Comparison of ENCODE assay signal across 13 cellular contexts in the genomic region with DNA sequence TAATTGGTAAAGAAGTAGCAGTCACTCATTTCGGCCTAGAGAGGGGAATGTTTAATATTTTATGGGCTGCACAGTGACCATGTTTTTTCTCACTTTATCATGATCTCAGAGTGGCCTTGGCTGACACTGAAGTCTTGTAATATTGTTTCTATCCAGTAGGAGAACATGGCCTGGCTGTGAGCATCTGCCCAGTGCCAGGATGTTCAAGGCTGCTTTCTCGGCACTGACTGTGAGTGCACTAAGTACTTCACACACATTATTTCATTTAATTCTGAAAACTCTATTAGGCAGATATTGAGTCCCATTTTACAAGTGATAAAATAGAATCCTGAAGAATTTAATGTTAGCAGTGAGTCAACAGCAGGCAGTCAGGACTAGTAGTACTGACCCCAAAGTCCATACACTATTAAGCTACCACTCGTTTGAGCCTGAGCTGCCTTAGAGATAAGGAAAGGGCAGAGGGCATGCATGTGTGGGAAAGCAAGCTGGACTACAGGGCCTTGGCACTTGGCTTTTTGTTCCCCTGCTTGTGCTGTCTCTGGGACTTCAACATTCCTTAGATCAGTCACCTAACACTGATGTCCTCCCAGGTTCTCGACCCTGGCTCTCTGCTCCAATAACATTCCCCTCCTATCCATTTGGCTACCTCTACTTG. TPM values are rescaled to one million over a fixed set of nuclear protein-coding genes. Genes with fewer than 3 reads are reported as not detected.
DNase-seq lines count a peak whose midpoint lies in the region; ATAC-seq, FAIRE-seq and TF ChIP-seq lines count a peak whose summit lies in the region.
"Had no signal": no experiment of that assay in that cellular context is flagged by ENCODE, and none has a peak within 500 bp of the region (broad histone marks: within the 10 kb centered on the region; RNA-seq: fewer than 3 reads in every experiment).

No MANE protein-coding gene starts in this region.

- FAIRE-seq in HepG2 (lab: Jason Lieb, UNC), result no peak

- no peaks in the 10 kb centered on the region for H3K36me3 ChIP-seq in HepG2 (replicated peaks in 1 of 2; ENCODE audit: control insufficient read depth in 1 of 2, insufficient read depth in 2 of 2, low read length in 2 of 2)

- no peaks in the 10 kb centered on the region for H4K20me1 ChIP-seq in HepG2 (ENCODE audit: insufficient read depth, low read length)

- CTCF ChIA-PET in AG04450 (lab: Charles Lee) (no interaction called here), HepG2 (lab: Yijun Ruan, JAX; ENCODE audit: low intra/inter-chr PET ratio, low total read pairs) (interaction anchor here (1.1 kb wide), 1 partner anchor 105 kb away, joined by 3 read pairs; no protein-coding TSS in a partner anchor)

- peaks cover 40% of the 10 kb centered on the region for H3K4me1 ChIP-seq in HepG2 (ENCODE audit: insufficient read depth, low read length)

- H3K4me3 ChIP-seq in AG04450 (ENCODE audit: low read depth, low read length) (no peak overlapping the region), astrocyte of the cerebellum (ENCODE audit: low read depth, low read length) (no peak overlapping the region), HepG2 (replicated peaks in 1 of 3; ENCODE audit: insufficient read depth in 1 of 3, low read depth in 2 of 3, low read length in 3 of 3) (no peak overlapping the region)

- in situ Hi-C loops in astrocyte of the cerebellum (cut with HindIII; ENCODE audit: low sequenced_read_pairs) (no loop called here), HepG2 (cut with HindIII; ENCODE audit: extremely low pct_ligation_motif_present, low pct_unique_long_range_greater_than_20kb) (loop anchor here (5.0 kb wide), 1 partner anchor 104 kb away; no protein-coding TSS in a partner anchor)

- peak overlapping the region; percentile 44 for H3K4me2 ChIP-seq in HepG2 (ENCODE audit: low read depth, low read length)

- POLR2A ChIA-PET in AG04450 (lab: Yijun Ruan, JAX) (no interaction called here), HepG2 (lab: Yijun Ruan, JAX) (no interaction called here)

- no peak overlapping the region for H2AFZ ChIP-seq in HepG2 (ENCODE audit: low read length)

- H3K27ac Mint-ChIP-seq in HFFc6, result no peak overlapping the region
- H3K27ac Mint-ChIP-seq: activated CD8-positive, alpha-beta memory T cell treated with anti-CD3 and anti-CD28 coated beads, Interleukin-2, amount 10 ng/mL, durations not matched to agents 7 days and 5 days; CD4-positive, alpha-beta T cell had no signal

- H3K27me3 Mint-ChIP-seq in HFFc6 (ENCODE audit: insufficient read depth), result no peaks in the 10 kb centered on the region

- no peaks in the 10 kb centered on the region for H3K27me3 ChIP-seq in AG04450 (ENCODE audit: control insufficient read depth, insufficient read depth, low read length)
- no peaks in the 10 kb centered on the region for H3K27me3 ChIP-seq in HepG2 (ENCODE audit: control insufficient read depth in 1 of 2, insufficient read depth in 2 of 2, low read length in 2 of 2)

- BruUV-seq in HepG2 (replicated peaks; lab: Mats Ljungman, UMichigan), result no TSS peak

- TF ChIP-seq CTCF in AG04450 (IDR thresholded peaks at IDR 0.05; ENCODE audit: low read depth, low read length) (peak; percentile 40), HFFc6 (IDR thresholded peaks at IDR 0.05) (peak; percentile 75), astrocyte of the cerebellum (IDR thresholded peaks at IDR 0.05; ENCODE audit: low read depth, low read length, missing control alignments) (peak; percentile 20), HepG2 (CRISPR knock-in tag; IDR thresholded peaks at IDR 0.05) (no peak)

- TF ChIP-seq EP300 in HepG2 (IDR thresholded peaks at IDR 0.05; ENCODE audit: low read depth in 2 of 2, low read length in 2 of 2) (no peak), HepG2 (CRISPR knock-in tag; IDR thresholded peaks at IDR 0.05; ENCODE audit: borderline replicate concordance) (no peak)

- DNase-seq in AG04450 (ENCODE audit: low read depth, low spot score), result no peak
- peak; percentile 48 for DNase-seq in HFFc6
- DNase-seq in astrocyte of the cerebellum (ENCODE audit: low read depth), result no peak
- peak; percentile 50 for DNase-seq in HepG2 (ENCODE audit: low spot score)
- no peak for DNase-seq in NOMO-1 treated with DMSO at 0.1 percent for 48 hours (lab: John Stamatoyannopoulos, UW; ENCODE audit: unreplicated experiment)
- DNase-seq in NCI-H1436 treated with DMSO at 0.1 percent for 48 hours (lab: John Stamatoyannopoulos, UW), result no peak
- no peak for DNase-seq in H4 (ENCODE audit: low spot score)
- no peak for DNase-seq in NCI-H187 (lab: John Stamatoyannopoulos, UW)
- DNase-seq: activated CD8-positive, alpha-beta memory T cell treated with anti-CD3 and anti-CD28 coated beads, Interleukin-2, amount 10 ng/mL, durations not matched to agents 7 days and 5 days; CD4-positive, alpha-beta T cell; cerebellar nuclear complex; NCI-H2107 had no signal

- H3K36me3 Mint-ChIP-seq in HFFc6 (ENCODE audit: low read depth), result no peaks in the 10 kb centered on the region

- H3K9ac ChIP-seq in HepG2 (ENCODE audit: insufficient read depth, low read depth, low read length), result no peak overlapping the region

- no peak overlapping the region for H3K27ac ChIP-seq in AG04450 (ENCODE audit: low read depth, low read length)
- H3K27ac ChIP-seq in HepG2 (ENCODE audit: extremely low read length, insufficient read depth, low read length), result no peak overlapping the region
- H3K27ac ChIP-seq: HL-60 had no signal

- H3K79me2 ChIP-seq in HepG2 (ENCODE audit: insufficient read depth, low read length), result no peaks in the 10 kb centered on the region

- ATAC-seq in HepG2, result peak; percentile 92
- ATAC-seq: activated CD8-positive, alpha-beta memory T cell treated with anti-CD3 and anti-CD28 coated beads, Interleukin-2, amount 10 ng/mL, durations not matched to agents 7 days and 5 days had no signal

- no peak for TF ChIP-seq RAD21 in HepG2 (CRISPR knock-in tag; IDR thresholded peaks at IDR 0.05)

- H3K9me3 Mint-ChIP-seq in HFFc6, result no peaks in the 10 kb centered on the region
- H3K9me3 Mint-ChIP-seq: CD4-positive, alpha-beta T cell had no signal

- WGBS in HepG2 (ENCODE audit: low lambda C conversion rate), result 0% methylated on average over 4 of the region's 4 CpGs

- TF ChIP-seq POLR2A in HepG2 (IDR thresholded peaks at IDR 0.05; ENCODE audit: insufficient read depth in 1 of 2, low read depth in 2 of 2, low read length in 2 of 2), result no peak

- H3K4me1 Mint-ChIP-seq in HFFc6 (ENCODE audit: low read depth), result peaks cover 58% of the 10 kb centered on the region

- intact Hi-C loops in HepG2 (cut with micrococcal nuclease; ENCODE audit: unreplicated experiment), result loop anchor here (2.0 kb wide), 1 partner anchor 105 kb away; no protein-coding TSS in a partner anchor

- H3K4me3 Mint-ChIP-seq in HFFc6, result no peak overlapping the region
- H3K4me3 Mint-ChIP-seq: activated CD8-positive, alpha-beta memory T cell treated with anti-CD3 and anti-CD28 coated beads, Interleukin-2, amount 10 ng/mL, durations not matched to agents 7 days and 5 days; CD4-positive, alpha-beta T cell had no signal

- H3K9me3 ChIP-seq in AG04450 (ENCODE audit: control insufficient read depth, insufficient read depth, low read length), result no peaks in the 10 kb centered on the region; the same call in 1 of the 2 replicates
- no peaks in the 10 kb centered on the region for H3K9me3 ChIP-seq in HepG2 (ENCODE audit: low read length)

RNA-seq across cellular contexts. Expression of gene APPL2, which starts 42.2 kb away (rescaled TPM):
- polyA plus RNA-seq in AG04450 (2011; rRNA removed), result 37.8 and 50.1 TPM in 2 replicates
- polyA minus RNA-seq in AG04450 (2011; rRNA and poly(A)+ RNA removed), result 38.0 and 50.2 TPM in 2 replicates
- total RNA-seq in HFFc6 (2021; fragmentation: NEBNext Ultra II Directional; extraction: Animal tissue kit (Norgen Biotek cat#: 25700)), result 10 to 100 TPM; 67.9 to 98.4 (median 87.8) TPM
- total RNA-seq in HepG2 (2016; rRNA removed; fragmentation: Illumina TruSeq; extraction: Trizol), result 9.9 and 10.5 TPM in 2 replicates
- total RNA-seq in HepG2 (2016; cell fraction: cytosol; rRNA removed; fragmentation: Illumina TruSeq; extraction: Trizol; ENCODE audit: low read depth), result 3.9 and 4.1 TPM in 2 replicates
- total RNA-seq in HepG2 (2016; cell fraction: insoluble cytoplasmic fraction; rRNA removed; fragmentation: Illumina TruSeq; extraction: Trizol), result 9.9 and 11.1 TPM in 2 replicates
- 10.0 and 11.6 TPM in 2 replicates for total RNA-seq in HepG2 (2016; cell fraction: membrane; rRNA removed; fragmentation: Illumina TruSeq; extraction: Trizol)
- total RNA-seq in HepG2 (2016; cell fraction: nucleus; rRNA removed; fragmentation: Illumina TruSeq; extraction: Trizol), result 15.0 and 18.1 TPM in 2 replicates
- polyA plus RNA-seq in HepG2 (2011; rRNA removed), result 11.1 and 12.1 TPM in 2 replicates
- polyA plus RNA-seq in HepG2 (2011; cell fraction: cytosol; rRNA removed), result 5.5 and 6.9 TPM in 2 replicates
- polyA plus RNA-seq in HepG2 (2011; cell fraction: nucleus; rRNA removed), result 18.2 and 20.1 TPM in 2 replicates
- 11.3 and 17.8 TPM in 2 replicates for polyA plus RNA-seq in HepG2 (2012)
- 4.7 and 5.2 TPM in 2 replicates for polyA plus RNA-seq in HepG2 (2016; cell fraction: cytosol; fragmentation: Illumina TruSeq; extraction: Trizol; ENCODE audit: low read depth)
- polyA plus RNA-seq in HepG2 (2016; cell fraction: insoluble cytoplasmic fraction; fragmentation: Illumina TruSeq; extraction: Trizol; ENCODE audit: low read depth), result 11.6 and 12.2 TPM in 2 replicates
- polyA plus RNA-seq in HepG2 (2016; cell fraction: membrane; fragmentation: Illumina TruSeq; extraction: Trizol; ENCODE audit: low read depth), result 8.7 and 8.8 TPM in 2 replicates
- 21.7 TPM in 2 replicates for polyA plus RNA-seq in HepG2 (2016; cell fraction: nucleus; fragmentation: Illumina TruSeq; extraction: Trizol; ENCODE audit: insufficient read depth, low read depth)
- 11.7 and 14.0 TPM in 2 replicates for polyA minus RNA-seq in HepG2 (2011; rRNA and poly(A)+ RNA removed; ENCODE audit: low replicate concordance)
- polyA minus RNA-seq in HepG2 (2011; cell fraction: cytosol; rRNA and poly(A)+ RNA removed), result 4.7 and 7.5 TPM in 2 replicates
- polyA minus RNA-seq in HepG2 (2011; cell fraction: nucleus; rRNA and poly(A)+ RNA removed), result 30.4 and 41.6 TPM in 2 replicates
- total RNA-seq in H4 (2014; rRNA removed; shearing (Covaris generic)), result 12.0 and 12.3 TPM in 2 replicates

RNA-seq across cellular contexts. Expression of gene C12orf75, which starts 52.3 kb away (rescaled TPM):
- 252 and 350 TPM in 2 replicates for polyA plus RNA-seq in AG04450 (2011; rRNA removed)
- 45.5 and 56.7 TPM in 2 replicates for polyA minus RNA-seq in AG04450 (2011; rRNA and poly(A)+ RNA removed)
- 1,000 to 10,000 TPM; 1,007 to 1,412 (median 1,300) TPM for total RNA-seq in HFFc6 (2021; fragmentation: NEBNext Ultra II Directional; extraction: Animal tissue kit (Norgen Biotek cat#: 25700))
- total RNA-seq in HepG2 (2016; rRNA removed; fragmentation: Illumina TruSeq; extraction: Trizol), result 10.1 and 16.1 TPM in 2 replicates
- total RNA-seq in HepG2 (2016; cell fraction: cytosol; rRNA removed; fragmentation: Illumina TruSeq; extraction: Trizol; ENCODE audit: low read depth), result 71.1 and 82.2 TPM in 2 replicates
- 8.9 and 15.8 TPM in 2 replicates for total RNA-seq in HepG2 (2016; cell fraction: insoluble cytoplasmic fraction; rRNA removed; fragmentation: Illumina TruSeq; extraction: Trizol)
- total RNA-seq in HepG2 (2016; cell fraction: membrane; rRNA removed; fragmentation: Illumina TruSeq; extraction: Trizol), result 64.7 and 80.3 TPM in 2 replicates
- 6.3 and 7.4 TPM in 2 replicates for total RNA-seq in HepG2 (2016; cell fraction: nucleus; rRNA removed; fragmentation: Illumina TruSeq; extraction: Trizol)
- 13.2 and 19.8 TPM in 2 replicates for polyA plus RNA-seq in HepG2 (2011; rRNA removed)
- polyA plus RNA-seq in HepG2 (2011; cell fraction: cytosol; rRNA removed), result 8.5 and 10.3 TPM in 2 replicates
- 2.6 and 4.3 TPM in 2 replicates for polyA plus RNA-seq in HepG2 (2011; cell fraction: nucleus; rRNA removed)
- polyA plus RNA-seq in HepG2 (2012), result 8.8 and 19.4 TPM in 2 replicates
- polyA plus RNA-seq in HepG2 (2016; cell fraction: cytosol; fragmentation: Illumina TruSeq; extraction: Trizol; ENCODE audit: low read depth), result 130 and 134 TPM in 2 replicates
- 14.7 and 17.0 TPM in 2 replicates for polyA plus RNA-seq in HepG2 (2016; cell fraction: insoluble cytoplasmic fraction; fragmentation: Illumina TruSeq; extraction: Trizol; ENCODE audit: low read depth)
- polyA plus RNA-seq in HepG2 (2016; cell fraction: membrane; fragmentation: Illumina TruSeq; extraction: Trizol; ENCODE audit: low read depth), result 83.7 and 94.5 TPM in 2 replicates
- 9.2 and 11.9 TPM in 2 replicates for polyA plus RNA-seq in HepG2 (2016; cell fraction: nucleus; fragmentation: Illumina TruSeq; extraction: Trizol; ENCODE audit: insufficient read depth, low read depth)
- polyA minus RNA-seq in HepG2 (2011; rRNA and poly(A)+ RNA removed; ENCODE audit: low replicate concordance), result 1.1 and 5.6 TPM in 2 replicates
- polyA minus RNA-seq in HepG2 (2011; cell fraction: cytosol; rRNA and poly(A)+ RNA removed), result 3.3 and 8.6 TPM in 2 replicates
- 5.2 and 6.8 TPM in 2 replicates for polyA minus RNA-seq in HepG2 (2011; cell fraction: nucleus; rRNA and poly(A)+ RNA removed)
- total RNA-seq in H4 (2014; rRNA removed; shearing (Covaris generic)), result 49.7 and 53.1 TPM in 2 replicates

Comparison
In these comparisons a context has a peak if more than half of its experiments do, and no peak if none do; other contexts are left out.
1. DNase-seq: peak in HFFc6 (single experiment) and HepG2 (single experiment); none in AG04450 (single experiment), astrocyte of the cerebellum (single experiment), NOMO-1 treated with DMSO at 0.1 percent for 48 hours (single experiment), NCI-H1436 treated with DMSO at 0.1 percent for 48 hours (single experiment), H4 (single experiment) and NCI-H187 (0 of 2).
2. RNA of gene C12orf75, which starts 52.3 kb away (total RNA-seq): 1,007 to 1,412 TPM in HFFc6; 49.7 to 53.1 TPM in H4 and 6.3 to 82.2 TPM in HepG2; every median in the first group is over 10 times any median in the second.